15 cellular contexts compared by ENCODE assay signal in the genomic region with DNA sequence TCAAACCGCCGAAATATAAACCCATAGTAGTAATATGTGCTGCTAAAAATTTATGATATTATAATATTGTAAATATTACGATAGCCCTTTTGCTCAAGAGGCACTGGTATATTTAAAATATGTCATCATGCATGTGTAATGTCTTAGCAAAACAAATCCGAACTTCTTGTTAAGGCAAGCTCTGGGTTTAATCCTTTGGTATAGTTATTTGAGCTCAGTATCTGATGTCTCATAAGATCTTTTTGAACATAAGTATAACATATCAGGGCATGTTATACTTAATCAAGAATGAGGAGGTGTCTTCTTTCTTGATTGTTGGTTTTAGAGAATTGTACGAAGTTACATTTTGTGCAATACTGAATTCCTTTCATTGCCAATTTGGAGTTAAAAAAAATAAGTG.
DNase-seq lines count a peak whose midpoint lies in the region; ATAC-seq, FAIRE-seq and TF ChIP-seq lines count a peak whose summit lies in the region.
"Had no signal": no experiment of that assay in that cellular context is flagged by ENCODE, and none has a peak within 500 bp of the region (broad histone marks: within the 10 kb centered on the region; RNA-seq: fewer than 3 reads in every experiment).

No MANE protein-coding gene starts in this region.

- H3K4me1 ChIP-seq in adipocyte (ENCODE audit: control insufficient read depth, insufficient read depth, low read length) (peaks cover 6% of the 10 kb centered on the region), smooth muscle cell (ENCODE audit: low read depth) (no peaks in the 10 kb centered on the region)

- H3K27me3 ChIP-seq in adipocyte (replicated peaks; ENCODE audit: control insufficient read depth, insufficient read depth, low read length) (no peaks in the 10 kb centered on the region), smooth muscle cell (ENCODE audit: low read depth) (no peaks in the 10 kb centered on the region)

- H3K36me3 ChIP-seq in adipocyte (ENCODE audit: control insufficient read depth, insufficient read depth, low read length, severe bottlenecking) (no peaks in the 10 kb centered on the region), smooth muscle cell (ENCODE audit: low read depth) (no peaks in the 10 kb centered on the region)

- H3K4me3 ChIP-seq in adipocyte (ENCODE audit: low read length) (no peak overlapping the region), smooth muscle cell (no peak overlapping the region)

- peaks cover 4% of the 10 kb centered on the region for H3K79me2 ChIP-seq in smooth muscle cell (ENCODE audit: low read depth)

- H3K9ac ChIP-seq in adipocyte (ENCODE audit: low read length) (no peak overlapping the region), smooth muscle cell (ENCODE audit: low read depth) (no peak overlapping the region)

- in situ Hi-C loops in GM13977 (cut with MboI; ENCODE audit: low pct_unique_long_range_greater_than_20kb, low sequenced_read_pairs, unreplicated experiment), result no loop called here

- peaks cover 5% of the 10 kb centered on the region for H3K9me3 ChIP-seq in adipocyte (ENCODE audit: control insufficient read depth, low read length)
- no peaks in the 10 kb centered on the region for H3K9me3 ChIP-seq in smooth muscle cell (replicated peaks; ENCODE audit: low read depth)

- FAIRE-seq in GM12891 (lab: Jason Lieb, UNC), result peak; percentile 52
- FAIRE-seq: G401.6, GM18507 had no signal

- peaks cover 12% of the 10 kb centered on the region for H3F3A ChIP-seq in smooth muscle cell (ENCODE audit: low read depth)

- TF ChIP-seq CTCF in smooth muscle cell (IDR thresholded peaks at IDR 0.05; ENCODE audit: borderline replicate concordance, insufficient read depth, poor library complexity, severe bottlenecking) (no peak), GM13977 (IDR thresholded peaks at IDR 0.05; ENCODE audit: extremely low read depth, insufficient read depth, missing control alignments) (no peak)

- TF ChIP-seq POLR2A in GM12891 (IDR thresholded peaks at IDR 0.05; ENCODE audit: low read depth, low read length), result no peak

- H2AFZ ChIP-seq in smooth muscle cell (ENCODE audit: low read depth), result peak overlapping the region; percentile 15

- no peak for DNase-seq in GM12891 (ENCODE audit: insufficient read length, low spot score)
- DNase-seq in adipocyte (ENCODE audit: low read depth), result peak; percentile 56
- DNase-seq in fibroblast of gingiva (ENCODE audit: low read depth), result peak; percentile 17
- no peak for DNase-seq in smooth muscle cell (lab: John Stamatoyannopoulos, UW; ENCODE audit: unreplicated experiment)
- DNase-seq in DMS153 (lab: John Stamatoyannopoulos, UW), result no peak
- no peak for DNase-seq in GM13977 (ENCODE audit: low spot score)
- DNase-seq: C1 segment of cervical spinal cord; CD4-positive, alpha-beta T cell; DMS79 treated with DMSO at 0.1 percent for 48 hours; EL; KG1 had no signal

- H3K4me2 ChIP-seq in smooth muscle cell, result no peak overlapping the region

- H4K20me1 ChIP-seq in smooth muscle cell (ENCODE audit: low read depth), result no peaks in the 10 kb centered on the region

- H3K27ac ChIP-seq in smooth muscle cell (ENCODE audit: low read depth), result no peak overlapping the region

- no peak for ATAC-seq in HG03280 (IDR thresholded peaks at IDR 0.05; ENCODE audit: unreplicated experiment)
- ATAC-seq: HCT116 had no signal

- 89% methylated on average over 5 of the region's 5 CpGs for WGBS in smooth muscle cell (ENCODE audit: low lambda C conversion rate)

TF ChIP-seq in GM12891, 5 proteins besides CTCF, POLR2A, EP300 and RAD21:
- TF ChIP-seq PAX5 (IDR thresholded peaks at IDR 0.05; ENCODE audit: insufficient read depth, low read length, severe bottlenecking), result no peak
- TF ChIP-seq POLR2AphosphoS5 (IDR thresholded peaks at IDR 0.05; ENCODE audit: low read depth, low read length), result no peak
- no peak for TF ChIP-seq SPI1 (IDR thresholded peaks at IDR 0.05; ENCODE audit: low read depth, low read length)
- TF ChIP-seq TAF1 (IDR thresholded peaks at IDR 0.05; ENCODE audit: low read depth, low read length), result no peak
- TF ChIP-seq POU2F2 (IDR thresholded peaks at IDR 0.05; ENCODE audit: low read depth, low read length), result no peak

Comparison
In these comparisons a context has a peak if more than half of its experiments do, and no peak if none do; other contexts are left out.
1. DNase-seq: peak in adipocyte (single experiment) and fibroblast of gingiva (single experiment); none in GM12891 (single experiment), smooth muscle cell (single experiment), DMS153 (single experiment) and GM13977 (single experiment).